In genomic region chr1:46197551-46198025, GRCh38 we compare ENCODE assay signal across 8 cellular contexts. TPM values are rescaled to one million over a fixed set of nuclear protein-coding genes. Genes with fewer than 3 reads are reported as not detected.
DNase-seq lines count a peak whose midpoint lies in the region; ATAC-seq and TF ChIP-seq lines count a peak whose summit lies in the region.

No MANE protein-coding gene starts in this region.

- peaks cover 44% of the 10 kb centered on the region for H3K4me1 Mint-ChIP-seq in chondrocyte (ENCODE audit: low read depth)

- H3K9me3 Mint-ChIP-seq in chondrocyte (ENCODE audit: low read depth): no peaks in the 10 kb centered on the region

- no peaks in the 10 kb centered on the region for H3K27me3 Mint-ChIP-seq in chondrocyte (ENCODE audit: low read depth)

- H3K4me3 ChIP-seq in AG09309 (ENCODE audit: control insufficient read depth, low read depth, low read length) (peak overlapping the region; percentile 93), muscle layer of duodenum (ENCODE audit: low read depth in 1 of 2, low read length in 2 of 2) (peak overlapping the region; percentile 92 to 95)

- H3K36me3 ChIP-seq in muscle layer of duodenum (ENCODE audit: control insufficient read depth in 1 of 2, insufficient read depth in 2 of 2, low read length in 2 of 2): peaks cover 28 to 30% of the 10 kb centered on the region in 2 donors

- DNase-seq in AG09309 (ENCODE audit: low read depth): no peak
- no peak for DNase-seq in chondrocyte (ENCODE audit: low spot score)
- no peak for DNase-seq in left lobe of liver (ENCODE audit: low spot score)
- DNase-seq in NCI-H446 treated with DMSO at 0.1 percent for 48 hours (lab: John Stamatoyannopoulos, UW): no peak
- DNase-seq in DMS79 treated with DMSO at 0.1 percent for 48 hours (lab: John Stamatoyannopoulos, UW): no peak

- peaks cover 12% of the 10 kb centered on the region for H3K36me3 Mint-ChIP-seq in chondrocyte (ENCODE audit: low read depth)

- peak overlapping the region; percentile 77 for H3K4me3 Mint-ChIP-seq in chondrocyte (ENCODE audit: unreplicated experiment)

- no peak for TF ChIP-seq CTCF in AG09309 (IDR thresholded peaks at IDR 0.05; ENCODE audit: control insufficient read depth, insufficient read depth, low read depth, low read length, missing control alignments)
- no peak for TF ChIP-seq CTCF in chondrocyte (IDR thresholded peaks at IDR 0.05)

- H3K4me1 ChIP-seq in muscle layer of duodenum (ENCODE audit: control insufficient read depth in 1 of 2, insufficient read depth in 2 of 2, low read length in 2 of 2): peaks cover 9 to 23% of the 10 kb centered on the region in 2 donors

- peak overlapping the region; percentile 27 for H3K27ac Mint-ChIP-seq in chondrocyte (ENCODE audit: unreplicated experiment)

- no peaks in the 10 kb centered on the region for H3K9me3 ChIP-seq in muscle layer of duodenum (ENCODE audit: control insufficient read depth in 1 of 2, low read length in 2 of 2)

- peak overlapping the region; percentile 82 for H3K27ac ChIP-seq in muscle layer of duodenum (ENCODE audit: low read length)

- ATAC-seq in HG03442 (IDR thresholded peaks at IDR 0.05; ENCODE audit: unreplicated experiment): peak; percentile 7
- no peak for ATAC-seq in HG03439 (IDR thresholded peaks at IDR 0.05; ENCODE audit: unreplicated experiment)
- no peak for ATAC-seq in left lobe of liver

- no peaks in the 10 kb centered on the region for H3K27me3 ChIP-seq in muscle layer of duodenum (ENCODE audit: low read depth, low read length)

RNA-seq across cellular contexts. Expression of gene POMGNT1, which starts 0.6 kb away (rescaled TPM):
- total RNA-seq in chondrocyte (84.9 to 104 TPM (median 89.1 TPM) in 3 replicates), left lobe of liver (39.8 TPM)

RNA-seq across cellular contexts. Expression of gene LURAP1, which starts 5.5 kb away (rescaled TPM):
- total RNA-seq in chondrocyte: 3.8 to 4.1 TPM (median 4.0 TPM) in 3 replicates
- total RNA-seq in left lobe of liver: 0.40 TPM

RNA-seq across cellular contexts. Expression of gene P3R3URF, which starts 21.3 kb away (rescaled TPM):
- not detected in 3 replicates for total RNA-seq in chondrocyte
- not detected for total RNA-seq in left lobe of liver

RNA-seq across cellular contexts. Expression of gene TSPAN1, which starts 22.7 kb away (rescaled TPM):
- total RNA-seq in chondrocyte (1.4 to 2.1 TPM (median 1.6 TPM) in 3 replicates), left lobe of liver (7.7 TPM)

RNA-seq across cellular contexts. Expression of gene RAD54L, which starts 50.0 kb away (rescaled TPM):
- total RNA-seq in chondrocyte (2.6 to 9.9 TPM (median 2.7 TPM) in 3 replicates), left lobe of liver (0.33 TPM)
